In genomic region chr13:27442071-27442647, GRCh38 we compare ENCODE assay signal across 12 cellular contexts. TPM values are rescaled to one million over a fixed set of nuclear protein-coding genes. Genes with fewer than 3 reads are reported as not detected.
DNase-seq lines count a peak whose midpoint lies in the region; ATAC-seq and TF ChIP-seq lines count a peak whose summit lies in the region.
"Had no signal": no experiment of that assay in that cellular context is flagged by ENCODE, and none has a peak within 500 bp of the region (broad histone marks: within the 10 kb centered on the region; RNA-seq: fewer than 3 reads in every experiment).

No MANE protein-coding gene starts in this region.

- WGBS in prostate gland: 42% methylated on average over 15 of the region's 15 CpGs

- no peaks in the 10 kb centered on the region for H3K27me3 ChIP-seq in CD4-positive, alpha-beta T cell (ENCODE audit: control insufficient read depth, insufficient read depth, low read length)
- no peaks in the 10 kb centered on the region for H3K27me3 ChIP-seq in prostate gland (replicated peaks; ENCODE audit: insufficient read depth)
- H3K27me3 ChIP-seq: esophagus muscularis mucosa had no signal

- H3K9me3 Mint-ChIP-seq in CD4-positive, alpha-beta T cell: no peaks in the 10 kb centered on the region
- no peaks in the 10 kb centered on the region for H3K9me3 Mint-ChIP-seq in activated naive CD4-positive, alpha-beta T cell treated with anti-CD3 and anti-CD28 coated beads, Interleukin-2, amount 10 ng/mL, durations not matched to agents 7 days and 5 days
- H3K9me3 Mint-ChIP-seq in naive thymus-derived CD8-positive, alpha-beta T cell: no peaks in the 10 kb centered on the region

- no peaks in the 10 kb centered on the region for H3K36me3 ChIP-seq in prostate gland

- H3K4me1 ChIP-seq in prostate gland (replicated peaks): no peaks in the 10 kb centered on the region

- no peaks in the 10 kb centered on the region for H3K27me3 Mint-ChIP-seq in CD4-positive, alpha-beta T cell
- no peaks in the 10 kb centered on the region for H3K27me3 Mint-ChIP-seq in activated naive CD4-positive, alpha-beta T cell treated with anti-CD3 and anti-CD28 coated beads, Interleukin-2, amount 10 ng/mL, durations not matched to agents 7 days and 5 days
- no peaks in the 10 kb centered on the region for H3K27me3 Mint-ChIP-seq in naive thymus-derived CD8-positive, alpha-beta T cell

- peaks cover 60% of the 10 kb centered on the region for H3K4me1 Mint-ChIP-seq in CD4-positive, alpha-beta T cell (ENCODE audit: low read depth)
- peaks cover 72% of the 10 kb centered on the region for H3K4me1 Mint-ChIP-seq in activated naive CD4-positive, alpha-beta T cell treated with anti-CD3 and anti-CD28 coated beads, Interleukin-2, amount 10 ng/mL, durations not matched to agents 7 days and 5 days
- H3K4me1 Mint-ChIP-seq in naive thymus-derived CD8-positive, alpha-beta T cell: peaks cover 37 to 68% (median 62%) of the 10 kb centered on the region in 4 donors

- DNase-seq in CD4-positive, alpha-beta T cell: peak in 5 of 10 experiments; percentile 22 to 51 (median 32)
- DNase-seq in LoVo (ENCODE audit: low spot score) (peak; percentile 24), prostate gland (ENCODE audit: low spot score) (no peak), iPS-NIHi11 (ENCODE audit: low spot score) (no peak), NCI-H1092 treated with DMSO at 0.1 percent for 48 hours (lab: John Stamatoyannopoulos, UW) (no peak)
- DNase-seq in activated naive CD4-positive, alpha-beta T cell treated with anti-CD3 and anti-CD28 coated beads, Interleukin-2, amount 10 ng/mL, durations not matched to agents 7 days and 5 days: peak; percentile 44
- peak in 7 of 10 donors; percentile 27 to 43 (median 35) for DNase-seq in naive thymus-derived CD8-positive, alpha-beta T cell
- DNase-seq: amniotic stem cell, SW 1271 had no signal

- peak overlapping the region; percentile 62 for H3K4me3 Mint-ChIP-seq in CD4-positive, alpha-beta T cell
- peak overlapping the region; percentile 32 for H3K4me3 Mint-ChIP-seq in activated naive CD4-positive, alpha-beta T cell treated with anti-CD3 and anti-CD28 coated beads, Interleukin-2, amount 10 ng/mL, durations not matched to agents 7 days and 5 days
- peak overlapping the region; percentile 58 to 89 (median 78) for H3K4me3 Mint-ChIP-seq in naive thymus-derived CD8-positive, alpha-beta T cell

- H3K9me3 ChIP-seq in CD4-positive, alpha-beta T cell (ENCODE audit: control insufficient read depth, low read length): no peaks in the 10 kb centered on the region
- no peaks in the 10 kb centered on the region for H3K9me3 ChIP-seq in prostate gland
- H3K9me3 ChIP-seq: esophagus muscularis mucosa, thoracic aorta had no signal

- TF ChIP-seq CTCF in CD4-positive, alpha-beta T cell (IDR thresholded peaks at IDR 0.05): no peak
- TF ChIP-seq CTCF in prostate gland (IDR thresholded peaks at IDR 0.05): no peak

- peak overlapping the region; percentile 13 for H3K27ac ChIP-seq in CD4-positive, alpha-beta T cell (ENCODE audit: low read depth, low read length)
- no peak overlapping the region for H3K27ac ChIP-seq in prostate gland
- H3K27ac ChIP-seq: esophagus muscularis mucosa, thoracic aorta had no signal

- POLR2A ChIA-PET in CD4-positive, alpha-beta T cell (lab: Charles Lee): interaction anchor here (1.0 to 4.9 kb wide), 4 partner anchors 8 to 179 kb away, joined by 3 to 106 read pairs (median 7); partner anchors contain the start of genes GTF3A, LNX2 and MTIF3
- POLR2A ChIA-PET in naive thymus-derived CD8-positive, alpha-beta T cell (lab: Charles Lee): interaction anchor here (0.6 to 15.6 kb wide), 4 partner anchors 8 to 16 kb away, joined by 3 to 515 read pairs (median 4); partner anchors contain the start of genes GTF3A and MTIF3

- no peak for TF ChIP-seq POLR2A in prostate gland (IDR thresholded peaks at IDR 0.05)

- CTCF ChIA-PET in CD4-positive, alpha-beta T cell (lab: Charles Lee): interaction anchor here (4.2 kb wide), 1 partner anchor 15 kb away, joined by 26 read pairs; no protein-coding TSS in a partner anchor
- CTCF ChIA-PET in activated naive CD4-positive, alpha-beta T cell treated with anti-CD3 and anti-CD28 coated beads, Interleukin-2, amount 10 ng/mL, durations not matched to agents 7 days and 5 days (lab: Charles Lee): interaction anchor here (2.9 kb wide), 1 partner anchor 17 kb away, joined by 13 read pairs; the partner anchor contains the start of gene GTF3A

- intact Hi-C loops in CD4-positive, alpha-beta T cell (cut with DNase I, micrococcal nuclease): loop anchor here (1.0 to 2.0 kb wide), 2 partner anchors 8 to 15 kb away; partner anchors contain the start of gene MTIF3 (in 1 of the 2)
- intact Hi-C loops in prostate gland (cut with DNase I): no loop called here

- peak overlapping the region; percentile 77 for H3K27ac Mint-ChIP-seq in CD4-positive, alpha-beta T cell
- peak overlapping the region; percentile 78 for H3K27ac Mint-ChIP-seq in activated naive CD4-positive, alpha-beta T cell treated with anti-CD3 and anti-CD28 coated beads, Interleukin-2, amount 10 ng/mL, durations not matched to agents 7 days and 5 days
- H3K27ac Mint-ChIP-seq in naive thymus-derived CD8-positive, alpha-beta T cell: peak overlapping the region; percentile 83 to 95 (median 91)

- ATAC-seq in CD4-positive, alpha-beta T cell (ENCODE audit: poor library complexity): peak; percentile 73
- peak; percentile 57 to 70 for ATAC-seq in naive thymus-derived CD8-positive, alpha-beta T cell
- no peak for ATAC-seq in GM21447 (IDR thresholded peaks at IDR 0.05; ENCODE audit: unreplicated experiment)

- peaks cover 55% of the 10 kb centered on the region for H3K36me3 Mint-ChIP-seq in CD4-positive, alpha-beta T cell (ENCODE audit: low read depth)
- peaks cover 51% of the 10 kb centered on the region for H3K36me3 Mint-ChIP-seq in activated naive CD4-positive, alpha-beta T cell treated with anti-CD3 and anti-CD28 coated beads, Interleukin-2, amount 10 ng/mL, durations not matched to agents 7 days and 5 days
- peaks cover 6 to 47% (median 6%) of the 10 kb centered on the region in 3 donors for H3K36me3 Mint-ChIP-seq in naive thymus-derived CD8-positive, alpha-beta T cell

- H3K4me3 ChIP-seq in prostate gland: no peak overlapping the region
- H3K4me3 ChIP-seq: esophagus muscularis mucosa, thoracic aorta had no signal

RNA-seq across cellular contexts. Expression of gene MTIF3, which starts 8.2 kb away (rescaled TPM):
- 10 to 100 TPM; 13.6 to 14.5 TPM for total RNA-seq in CD4-positive, alpha-beta T cell
- total RNA-seq in naive thymus-derived CD8-positive, alpha-beta T cell: 10 to 100 TPM; 80.7 to 81.7 TPM
- polyA plus RNA-seq in naive thymus-derived CD8-positive, alpha-beta T cell: 10 to 100 TPM; 46.6 to 69.2 (median 60.8) TPM
- 10 to 100 TPM; 44.8 to 52.3 TPM for total RNA-seq in prostate gland

RNA-seq across cellular contexts. Expression of gene GTF3A, which starts 17.7 kb away (rescaled TPM):
- 100 to 1,000 TPM; 129 to 132 TPM for total RNA-seq in CD4-positive, alpha-beta T cell
- total RNA-seq in naive thymus-derived CD8-positive, alpha-beta T cell: 100 to 1,000 TPM; 238 to 244 TPM
- 100 to 1,000 TPM; 406 to 534 (median 525) TPM for polyA plus RNA-seq in naive thymus-derived CD8-positive, alpha-beta T cell
- 100 to 1,000 TPM in 1 of 2 donors, 10 to 100 TPM in 1; 95.0 to 142 TPM for total RNA-seq in prostate gland

Comparison
In these comparisons a context has a peak if more than half of its experiments do, and no peak if none do; other contexts are left out.
1. DNase-seq: peak in LoVo (single experiment), activated naive CD4-positive, alpha-beta T cell treated with anti-CD3 and anti-CD28 coated beads, Interleukin-2, amount 10 ng/mL, durations not matched to agents 7 days and 5 days (single experiment) and naive thymus-derived CD8-positive, alpha-beta T cell (7 of 10); none in prostate gland (single experiment), iPS-NIHi11 (single experiment) and NCI-H1092 treated with DMSO at 0.1 percent for 48 hours (single experiment).
2. Peak in every context shown above with its lines, with median percentiles within 50 percentile points of each other: H3K27ac Mint-ChIP-seq and H3K4me3 Mint-ChIP-seq.